In genomic region chr19:42538841-42539709, GRCh38 we compare ENCODE assay signal across 1 cellular context.
TF ChIP-seq lines count a peak whose summit lies in the region.

No MANE protein-coding gene starts in this region.

TF ChIP-seq in HepG2, 621 proteins besides CTCF, POLR2A, EP300 and RAD21 (continues in another document):
- TF ChIP-seq ASH2L (IDR thresholded peaks at IDR 0.05; ENCODE audit: insufficient read length, low read depth, low read length) (no peak), SALL2 (CRISPR knock-in tag; IDR thresholded peaks at IDR 0.05) (no peak), KLF6 (CRISPR knock-in tag; IDR thresholded peaks at IDR 0.05) (no peak), ZKSCAN8 (CRISPR knock-in tag; IDR thresholded peaks at IDR 0.05; ENCODE audit: borderline replicate concordance) (no peak), THYN1 (CRISPR knock-in tag; IDR thresholded peaks at IDR 0.05; ENCODE audit: borderline replicate concordance, low read depth) (no peak), ZIK1 (CRISPR knock-in tag; IDR thresholded peaks at IDR 0.05; ENCODE audit: borderline replicate concordance, low read depth) (no peak), ZNF703 (CRISPR knock-in tag; IDR thresholded peaks at IDR 0.05; ENCODE audit: borderline replicate concordance) (no peak), ZNF878 (CRISPR knock-in tag; IDR thresholded peaks at IDR 0.05) (no peak), ZNF503 (CRISPR knock-in tag; IDR thresholded peaks at IDR 0.05) (no peak), REPIN1 (CRISPR knock-in tag; IDR thresholded peaks at IDR 0.05; ENCODE audit: borderline replicate concordance, low read depth) (no peak), ZNF746 (CRISPR knock-in tag; IDR thresholded peaks at IDR 0.05) (no peak), THAP8 (CRISPR knock-in tag; IDR thresholded peaks at IDR 0.05; ENCODE audit: borderline replicate concordance) (no peak), RCOR2 (CRISPR knock-in tag; IDR thresholded peaks at IDR 0.05) (no peak), ZNF546 (CRISPR knock-in tag; conservative IDR thresholded peaks at IDR 0.05) (no peak), GABPA (IDR thresholded peaks at IDR 0.05; ENCODE audit: low read depth, low read length) (no peak), GABPA (CRISPR knock-in tag; IDR thresholded peaks at IDR 0.05; ENCODE audit: low read depth) (no peak), KLF11 (CRISPR knock-in tag; IDR thresholded peaks at IDR 0.05) (no peak), ZNF567 (CRISPR knock-in tag; IDR thresholded peaks at IDR 0.05; ENCODE audit: borderline replicate concordance) (no peak), KMT2A (CRISPR knock-in tag; IDR thresholded peaks at IDR 0.05) (no peak), HNF1B (CRISPR knock-in tag; IDR thresholded peaks at IDR 0.05) (no peak), MTA3 (CRISPR knock-in tag; IDR thresholded peaks at IDR 0.05) (no peak), DMTF1 (CRISPR knock-in tag; IDR thresholded peaks at IDR 0.05) (no peak), CAMTA2 (CRISPR knock-in tag; IDR thresholded peaks at IDR 0.05; ENCODE audit: borderline replicate concordance) (no peak), ATF5 (CRISPR knock-in tag; IDR thresholded peaks at IDR 0.05; ENCODE audit: low read depth) (no peak), TBX2 (CRISPR knock-in tag; IDR thresholded peaks at IDR 0.05; ENCODE audit: borderline replicate concordance) (no peak), MED8 (CRISPR knock-in tag; IDR thresholded peaks at IDR 0.05; ENCODE audit: insufficient replicate concordance) (no peak), ZMYM3 (CRISPR knock-in tag; IDR thresholded peaks at IDR 0.05) (peak; percentile 52), ZBTB49 (CRISPR knock-in tag; IDR thresholded peaks at IDR 0.05; ENCODE audit: borderline replicate concordance) (no peak), CEBPB (IDR thresholded peaks at IDR 0.05; ENCODE audit: borderline replicate concordance, low read depth, low read length) (0 out of 2 replicates have a peak, but pooled peaks have one; percentile 33), ZNF652 (CRISPR knock-in tag; IDR thresholded peaks at IDR 0.05; ENCODE audit: borderline replicate concordance, low read depth) (no peak), SOX6 (IDR thresholded peaks at IDR 0.05) (no peak), SOX6 (CRISPR knock-in tag; IDR thresholded peaks at IDR 0.05) (peak; percentile 59), ZNF260 (CRISPR knock-in tag; IDR thresholded peaks at IDR 0.05; ENCODE audit: borderline replicate concordance, low read depth) (no peak), FOXP4 (CRISPR knock-in tag; IDR thresholded peaks at IDR 0.05) (peak; percentile 55; the same call in 1 of the 2 replicates), SOX13 (IDR thresholded peaks at IDR 0.05) (no peak), SOX13 (CRISPR knock-in tag; conservative IDR thresholded peaks at IDR 0.05 in 1 of 2, IDR thresholded peaks at IDR 0.05 in 1 of 2) (peak in 1 of 2 experiments; percentile 20; a peak in 1 of 4 replicates), RELA (CRISPR knock-in tag; IDR thresholded peaks at IDR 0.05) (no peak), MATR3 (CRISPR knock-in tag; IDR thresholded peaks at IDR 0.05) (no peak), ZNF160 (CRISPR knock-in tag; IDR thresholded peaks at IDR 0.05) (no peak), IRF2 (CRISPR knock-in tag; IDR thresholded peaks at IDR 0.05) (no peak), ZNF766 (CRISPR knock-in tag; IDR thresholded peaks at IDR 0.05; ENCODE audit: borderline replicate concordance) (no peak), ZNF598 (CRISPR knock-in tag; IDR thresholded peaks at IDR 0.05; ENCODE audit: borderline replicate concordance) (no peak), ZNF773 (CRISPR knock-in tag; IDR thresholded peaks at IDR 0.05; ENCODE audit: borderline replicate concordance) (no peak), LBX2 (CRISPR knock-in tag; IDR thresholded peaks at IDR 0.05; ENCODE audit: borderline replicate concordance) (no peak), FOXP1 (IDR thresholded peaks at IDR 0.05) (no peak), FOXP1 (CRISPR knock-in tag; IDR thresholded peaks at IDR 0.05) (peak; percentile 40; the same call in 1 of the 2 replicates), ZBTB39 (CRISPR knock-in tag; IDR thresholded peaks at IDR 0.05) (no peak), NCOA5 (CRISPR knock-in tag; IDR thresholded peaks at IDR 0.05) (no peak), TEF (CRISPR knock-in tag; IDR thresholded peaks at IDR 0.05) (no peak), ZNF331 (CRISPR knock-in tag; IDR thresholded peaks at IDR 0.05) (no peak), TEAD3 (CRISPR knock-in tag; optimal IDR thresholded peaks at IDR 0.05; ENCODE audit: borderline replicate concordance) (peak; percentile 17), ZNF576 (CRISPR knock-in tag; IDR thresholded peaks at IDR 0.05) (no peak), NKX3-1 (CRISPR knock-in tag; IDR thresholded peaks at IDR 0.05) (no peak), NFYC (CRISPR knock-in tag; IDR thresholded peaks at IDR 0.05) (no peak), ZNF282 (IDR thresholded peaks at IDR 0.05; ENCODE audit: partially characterized antibody) (no peak), CENPBD1 (CRISPR knock-in tag; IDR thresholded peaks at IDR 0.05; ENCODE audit: borderline replicate concordance, low read depth) (no peak), ZNF672 (CRISPR knock-in tag; IDR thresholded peaks at IDR 0.05) (no peak), PAWR (CRISPR knock-in tag; IDR thresholded peaks at IDR 0.05; ENCODE audit: borderline replicate concordance) (no peak), ZC3H4 (CRISPR knock-in tag; IDR thresholded peaks at IDR 0.05; ENCODE audit: borderline replicate concordance) (no peak), NAIF1 (CRISPR knock-in tag; IDR thresholded peaks at IDR 0.05; ENCODE audit: borderline replicate concordance) (no peak)
